ENCODE assay signal across 18 cellular contexts in the genomic region with DNA sequence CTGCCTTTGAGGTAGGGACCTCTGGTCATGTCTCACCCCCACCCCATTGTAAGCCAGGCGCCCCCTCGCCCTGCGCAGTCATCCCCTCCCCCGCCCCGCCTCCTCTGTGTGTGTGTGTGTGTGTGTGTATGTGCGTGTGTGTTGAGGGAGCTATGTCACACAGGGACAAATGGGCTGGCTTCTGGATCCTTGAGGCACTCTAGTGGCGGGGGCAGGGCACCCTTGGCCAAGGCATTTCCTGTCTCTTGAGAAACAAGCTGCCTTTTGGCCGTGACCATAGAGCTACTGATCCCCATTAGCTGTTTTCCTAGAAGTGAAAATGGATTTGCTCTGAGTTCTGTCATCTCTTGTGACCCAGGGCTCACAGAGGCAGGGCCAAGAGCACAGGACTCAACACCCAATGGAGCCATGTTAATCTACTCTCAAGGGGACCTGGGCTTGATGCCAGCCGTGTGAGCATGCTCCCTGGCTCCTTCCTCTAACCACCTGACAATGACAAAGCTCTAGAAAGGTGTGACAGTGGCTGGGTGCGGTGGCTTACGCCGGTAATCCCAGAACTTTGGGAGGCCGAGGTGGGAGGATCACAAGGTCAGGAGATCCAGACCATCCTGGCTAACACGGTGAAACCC.
DNase-seq lines count a peak whose midpoint lies in the region; ATAC-seq and TF ChIP-seq lines count a peak whose summit lies in the region.
"Had no signal": no experiment of that assay in that cellular context is flagged by ENCODE, and none has a peak within 500 bp of the region (broad histone marks: within the 10 kb centered on the region; RNA-seq: fewer than 3 reads in every experiment).

No MANE protein-coding gene starts in this region.

- peak; percentile 26 for DNase-seq in NCI-H2171 treated with DMSO at 0.1 percent for 48 hours (lab: John Stamatoyannopoulos, UW)
- DNase-seq in NCI-H2171 (lab: John Stamatoyannopoulos, UW) = no peak
- peak; percentile 26 for DNase-seq in M059J (ENCODE audit: low read depth)
- DNase-seq in adrenal gland = peak in 6 of 7 donors; percentile 27 to 72 (median 52)
- peak; percentile 8 for DNase-seq in renal cortical epithelial cell (ENCODE audit: low read depth)
- no peak for DNase-seq in mammary epithelial cell
- DNase-seq in DMS114 treated with DMSO at 0.1 percent for 48 hours (lab: John Stamatoyannopoulos, UW; ENCODE audit: unreplicated experiment) = no peak
- DNase-seq: activated CD4-positive, CD25-positive, alpha-beta regulatory T cell; activated naive CD4-positive, alpha-beta T cell; CD8-positive, alpha-beta memory T cell; cortex of kidney; natural killer cell; NCI-H1417; NCI-H748 treated with DMSO at 0.1 percent for 48 hours; posterior cingulate gyrus; SW 1271 had no signal

- H3K79me2 ChIP-seq in mammary epithelial cell (ENCODE audit: insufficient read depth, low read length) = no peaks in the 10 kb centered on the region

- intact Hi-C loops in adrenal gland (cut with DNase I) = loop anchor here (10.0 kb wide), 2 partner anchors 85 to 445 kb away; no protein-coding TSS in a partner anchor
- intact Hi-C loops in mammary epithelial cell (cut with micrococcal nuclease) = loop anchor here (10.0 kb wide), 1 partner anchor 85 kb away; no protein-coding TSS in a partner anchor

- H3K9ac ChIP-seq in mammary epithelial cell (ENCODE audit: insufficient read depth, low read length) = no peak overlapping the region

- H3K27me3 ChIP-seq in adrenal gland (no peaks in the 10 kb centered on the region), mammary epithelial cell (ENCODE audit: insufficient read depth, low read length) (no peaks in the 10 kb centered on the region)

- H4K20me1 ChIP-seq in mammary epithelial cell (ENCODE audit: insufficient read depth, low read length) = no peaks in the 10 kb centered on the region

- no peak for ATAC-seq in GM21360 (IDR thresholded peaks at IDR 0.05; ENCODE audit: unreplicated experiment)
- ATAC-seq: A549, natural killer cell had no signal

- H3K4me2 ChIP-seq in mammary epithelial cell (ENCODE audit: insufficient read depth, low read depth, low read length) = no peak overlapping the region
- H3K4me2 ChIP-seq: A549 had no signal

- H3K9me3 ChIP-seq in adrenal gland (replicated peaks in 1 of 3) (no peaks in the 10 kb centered on the region), mammary epithelial cell (replicated peaks; ENCODE audit: insufficient read depth, low read length) (no peaks in the 10 kb centered on the region)
- H3K9me3 ChIP-seq: A549 had no signal

- peaks cover 16 to 19% of the 10 kb centered on the region in 2 donors for H3K4me1 ChIP-seq in adrenal gland (replicated peaks in 1 of 2)
- H3K4me1 ChIP-seq in mammary epithelial cell (ENCODE audit: insufficient read depth, low read length) = no peaks in the 10 kb centered on the region

- BruUV-seq in mammary epithelial cell (replicated peaks; lab: Mats Ljungman, UMichigan) = no TSS peak

- H3K4me3 ChIP-seq in adrenal gland (no peak overlapping the region), mammary epithelial cell (replicated peaks in 1 of 3; ENCODE audit: insufficient read depth in 1 of 3, low read depth in 2 of 3, low read length in 3 of 3) (no peak overlapping the region)
- H3K4me3 ChIP-seq: A549 had no signal

- WGBS in adrenal gland, 4 donors = 70 to 74% (median 71%) methylated on average over 4 to 14 of the region's 14 CpGs
- whole genome bisulfite sequencing in mammary epithelial cell (ENCODE audit: low coverage, missing lambda C conversion rate) = 76% methylated on average over 12 of the region's 14 CpGs

- H3K27ac ChIP-seq in adrenal gland (peak overlapping the region in 1 of 5 donors; percentile 36), mammary epithelial cell (ENCODE audit: insufficient read depth, low read depth, low read length) (no peak overlapping the region)
- H3K27ac ChIP-seq: A549 had no signal

- no peaks in the 10 kb centered on the region for H3K36me3 ChIP-seq in adrenal gland (replicated peaks in 1 of 2)
- no peaks in the 10 kb centered on the region for H3K36me3 ChIP-seq in mammary epithelial cell (ENCODE audit: insufficient read depth, low read length)

- TF ChIP-seq CTCF in adrenal gland (IDR thresholded peaks at IDR 0.05) = no peak
- TF ChIP-seq CTCF in mammary epithelial cell (conservative IDR thresholded peaks at IDR 0.05 in 1 of 2, IDR thresholded peaks at IDR 0.05 in 1 of 2; ENCODE audit: extremely low read depth in 1 of 2, insufficient read depth in 1 of 2, low read depth in 1 of 2, low read length in 2 of 2) = no peak

- TF ChIP-seq POLR2A in adrenal gland (IDR thresholded peaks at IDR 0.05) = no peak

- H2AFZ ChIP-seq in mammary epithelial cell (ENCODE audit: low read depth, low read length) = no peak overlapping the region

- CTCF ChIA-PET in mammary epithelial cell (lab: Charles Lee; ENCODE audit: low non-redundant PET) = no interaction called here

- dilution Hi-C loops in mammary epithelial cell (cut with HindIII; ENCODE audit: low sequenced_read_pairs) = no loop called here

- in situ Hi-C loops in mammary epithelial cell (cut with MboI; ENCODE audit: low sequenced_read_pairs in 2 of 2) = no loop called here

Comparison
In these comparisons a context has a peak if more than half of its experiments do, and no peak if none do; other contexts are left out.
1. DNase-seq: peak in NCI-H2171 treated with DMSO at 0.1 percent for 48 hours (single experiment), M059J (single experiment), adrenal gland (6 of 7) and renal cortical epithelial cell (single experiment); none in NCI-H2171 (single experiment), mammary epithelial cell (single experiment) and DMS114 treated with DMSO at 0.1 percent for 48 hours (single experiment).